ENCODE assay signal across 1 cellular context in the genomic region with DNA sequence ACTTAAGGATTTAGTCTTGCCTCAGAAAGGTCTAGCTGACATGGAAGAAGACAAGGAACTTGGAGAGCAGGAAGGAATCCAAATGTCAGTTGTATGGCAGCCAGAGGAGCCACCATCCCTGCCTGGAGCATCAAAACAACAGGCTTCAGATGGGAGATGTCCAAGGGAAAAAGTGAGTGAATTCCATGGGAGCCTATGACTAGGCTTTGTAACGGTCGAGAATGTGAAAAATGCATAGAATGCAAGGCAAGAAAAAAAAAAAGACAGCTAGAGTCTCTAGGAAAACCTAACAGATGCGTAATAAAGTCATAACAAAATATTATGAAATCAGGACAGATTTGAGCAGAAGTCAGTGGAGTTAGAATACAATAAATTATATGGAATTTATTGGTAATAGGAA.
TF ChIP-seq lines count a peak whose summit lies in the region.

No MANE protein-coding gene starts in this region.

TF ChIP-seq in GM23338, 12 proteins besides CTCF, POLR2A, EP300 and RAD21 (continued from another document):
- TF ChIP-seq, protein P1, sequence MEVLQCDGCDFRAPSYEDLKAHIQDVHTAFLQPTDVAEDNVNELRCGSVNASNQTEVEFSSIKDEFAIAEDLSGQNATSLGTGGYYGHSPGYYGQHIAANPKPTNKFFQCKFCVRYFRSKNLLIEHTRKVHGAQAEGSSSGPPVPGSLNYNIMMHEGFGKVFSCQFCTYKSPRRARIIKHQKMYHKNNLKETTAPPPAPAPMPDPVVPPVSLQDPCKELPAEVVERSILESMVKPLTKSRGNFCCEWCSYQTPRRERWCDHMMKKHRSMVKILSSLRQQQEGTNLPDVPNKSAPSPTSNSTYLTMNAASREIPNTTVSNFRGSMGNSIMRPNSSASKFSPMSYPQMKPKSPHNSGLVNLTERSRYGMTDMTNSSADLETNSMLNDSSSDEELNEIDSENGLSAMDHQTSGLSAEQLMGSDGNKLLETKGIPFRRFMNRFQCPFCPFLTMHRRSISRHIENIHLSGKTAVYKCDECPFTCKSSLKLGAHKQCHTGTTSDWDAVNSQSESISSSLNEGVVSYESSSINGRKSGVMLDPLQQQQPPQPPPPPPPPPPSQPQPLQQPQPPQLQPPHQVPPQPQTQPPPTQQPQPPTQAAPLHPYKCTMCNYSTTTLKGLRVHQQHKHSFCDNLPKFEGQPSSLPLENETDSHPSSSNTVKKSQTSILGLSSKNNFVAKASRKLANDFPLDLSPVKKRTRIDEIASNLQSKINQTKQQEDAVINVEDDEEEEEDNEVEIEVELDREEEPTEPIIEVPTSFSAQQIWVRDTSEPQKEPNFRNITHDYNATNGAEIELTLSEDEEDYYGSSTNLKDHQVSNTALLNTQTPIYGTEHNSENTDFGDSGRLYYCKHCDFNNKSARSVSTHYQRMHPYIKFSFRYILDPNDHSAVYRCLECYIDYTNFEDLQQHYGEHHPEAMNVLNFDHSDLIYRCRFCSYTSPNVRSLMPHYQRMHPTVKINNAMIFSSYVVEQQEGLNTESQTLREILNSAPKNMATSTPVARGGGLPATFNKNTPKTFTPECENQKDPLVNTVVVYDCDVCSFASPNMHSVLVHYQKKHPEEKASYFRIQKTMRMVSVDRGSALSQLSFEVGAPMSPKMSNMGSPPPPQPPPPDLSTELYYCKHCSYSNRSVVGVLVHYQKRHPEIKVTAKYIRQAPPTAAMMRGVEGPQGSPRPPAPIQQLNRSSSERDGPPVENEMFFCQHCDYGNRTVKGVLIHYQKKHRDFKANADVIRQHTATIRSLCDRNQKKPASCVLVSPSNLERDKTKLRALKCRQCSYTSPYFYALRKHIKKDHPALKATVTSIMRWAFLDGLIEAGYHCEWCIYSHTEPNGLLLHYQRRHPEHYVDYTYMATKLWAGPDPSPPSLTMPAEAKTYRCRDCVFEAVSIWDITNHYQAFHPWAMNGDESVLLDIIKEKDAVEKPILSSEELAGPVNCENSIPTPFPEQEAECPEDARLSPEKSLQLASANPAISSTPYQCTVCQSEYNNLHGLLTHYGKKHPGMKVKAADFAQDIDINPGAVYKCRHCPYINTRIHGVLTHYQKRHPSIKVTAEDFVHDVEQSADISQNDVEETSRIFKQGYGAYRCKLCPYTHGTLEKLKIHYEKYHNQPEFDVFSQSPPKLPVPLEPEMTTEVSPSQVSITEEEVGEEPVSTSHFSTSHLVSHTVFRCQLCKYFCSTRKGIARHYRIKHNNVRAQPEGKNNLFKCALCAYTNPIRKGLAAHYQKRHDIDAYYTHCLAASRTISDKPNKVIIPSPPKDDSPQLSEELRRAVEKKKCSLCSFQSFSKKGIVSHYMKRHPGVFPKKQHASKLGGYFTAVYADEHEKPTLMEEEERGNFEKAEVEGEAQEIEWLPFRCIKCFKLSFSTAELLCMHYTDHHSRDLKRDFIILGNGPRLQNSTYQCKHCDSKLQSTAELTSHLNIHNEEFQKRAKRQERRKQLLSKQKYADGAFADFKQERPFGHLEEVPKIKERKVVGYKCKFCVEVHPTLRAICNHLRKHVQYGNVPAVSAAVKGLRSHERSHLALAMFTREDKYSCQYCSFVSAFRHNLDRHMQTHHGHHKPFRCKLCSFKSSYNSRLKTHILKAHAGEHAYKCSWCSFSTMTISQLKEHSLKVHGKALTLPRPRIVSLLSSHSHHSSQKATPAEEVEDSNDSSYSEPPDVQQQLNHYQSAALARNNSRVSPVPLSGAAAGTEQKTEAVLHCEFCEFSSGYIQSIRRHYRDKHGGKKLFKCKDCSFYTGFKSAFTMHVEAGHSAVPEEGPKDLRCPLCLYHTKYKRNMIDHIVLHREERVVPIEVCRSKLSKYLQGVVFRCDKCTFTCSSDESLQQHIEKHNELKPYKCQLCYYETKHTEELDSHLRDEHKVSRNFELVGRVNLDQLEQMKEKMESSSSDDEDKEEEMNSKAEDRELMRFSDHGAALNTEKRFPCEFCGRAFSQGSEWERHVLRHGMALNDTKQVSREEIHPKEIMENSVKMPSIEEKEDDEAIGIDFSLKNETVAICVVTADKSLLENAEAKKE (CRISPR knock-in tag; IDR thresholded peaks at IDR 0.05): no peak
- TF ChIP-seq, protein P2, sequence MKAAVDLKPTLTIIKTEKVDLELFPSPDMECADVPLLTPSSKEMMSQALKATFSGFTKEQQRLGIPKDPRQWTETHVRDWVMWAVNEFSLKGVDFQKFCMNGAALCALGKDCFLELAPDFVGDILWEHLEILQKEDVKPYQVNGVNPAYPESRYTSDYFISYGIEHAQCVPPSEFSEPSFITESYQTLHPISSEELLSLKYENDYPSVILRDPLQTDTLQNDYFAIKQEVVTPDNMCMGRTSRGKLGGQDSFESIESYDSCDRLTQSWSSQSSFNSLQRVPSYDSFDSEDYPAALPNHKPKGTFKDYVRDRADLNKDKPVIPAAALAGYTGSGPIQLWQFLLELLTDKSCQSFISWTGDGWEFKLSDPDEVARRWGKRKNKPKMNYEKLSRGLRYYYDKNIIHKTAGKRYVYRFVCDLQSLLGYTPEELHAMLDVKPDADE (IDR thresholded peaks at IDR 0.05): no peak
- no peak for TF ChIP-seq NANOG (IDR thresholded peaks at IDR 0.05; ENCODE audit: borderline replicate concordance)
- TF ChIP-seq CREB1 (CRISPR knock-in tag; IDR thresholded peaks at IDR 0.05; ENCODE audit: low read depth): no peak
